In the genomic region with DNA sequence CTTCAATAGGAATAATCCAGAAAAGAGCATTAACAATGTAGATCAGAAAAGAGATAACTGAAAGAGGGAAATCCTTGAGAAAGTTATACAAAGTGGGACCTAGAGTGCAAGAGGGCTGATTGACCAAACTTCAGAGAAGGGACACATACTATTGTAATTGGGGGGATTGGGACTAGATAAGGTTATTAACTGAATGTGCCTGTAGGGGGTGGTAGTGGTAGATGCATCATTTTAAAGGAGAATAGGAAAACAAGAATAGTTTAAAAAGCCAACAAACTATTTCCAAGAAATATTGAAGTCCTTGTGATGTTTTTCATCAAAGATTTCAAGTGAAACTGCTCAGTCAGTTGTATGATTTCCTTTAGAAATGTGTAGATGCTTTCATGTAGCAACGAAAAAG, we compare ENCODE assay signal across 22 cellular contexts.
"Had no signal": no experiment of that assay in that cellular context is flagged by ENCODE, and none has a peak within 500 bp of the region (broad histone marks: within the 10 kb centered on the region; RNA-seq: fewer than 3 reads in every experiment).

No MANE protein-coding gene starts in this region.

- FAIRE-seq: keratinocyte, pancreas had no signal

- H3K9me3 ChIP-seq: gastrocnemius medialis, left lung, mucosa of descending colon, pancreas, suprapubic skin, upper lobe of left lung had no signal

- H3K36me3 ChIP-seq: brain microvascular endothelial cell, gastrocnemius medialis, heart right ventricle, left lung, pancreas, suprapubic skin, upper lobe of left lung had no signal

- H3K4me3 Mint-ChIP-seq: activated naive CD8-positive, alpha-beta T cell treated with anti-CD3 and anti-CD28 coated beads, Interleukin-2, amount 10 ng/mL, durations not matched to agents 7 days and 5 days; activated T-helper 1 cell treated with anti-CD3 and anti-CD28 coated beads, Interleukin-12 subunit alpha, Interleukin-12 subunit beta, Interleukin-2, Interleukin-4 antibody, amounts not matched to agents 30 ng/mL and 10 ng/mL and 1 ng/mL, durations not matched to agents 14 hours and 24 hours and 36 hours; naive thymus-derived CD4-positive, alpha-beta T cell; stimulated activated naive CD8-positive, alpha-beta T cell treated with anti-CD3 and anti-CD28 coated beads, Interleukin-15, Interleukin-2, amounts not matched to agents 100 ng/mL and 50 ng/mL, for 24 hours had no signal

- H3K4me3 ChIP-seq: gastrocnemius medialis, heart right ventricle, left lung, mucosa of descending colon, pancreas, suprapubic skin, upper lobe of left lung had no signal

- H3K27me3 ChIP-seq: brain microvascular endothelial cell, gastrocnemius medialis, heart right ventricle, left lung, pancreas, suprapubic skin, upper lobe of left lung had no signal

- H3K27me3 Mint-ChIP-seq: activated naive CD8-positive, alpha-beta T cell treated with anti-CD3 and anti-CD28 coated beads, Interleukin-2, amount 10 ng/mL, durations not matched to agents 7 days and 5 days; naive thymus-derived CD4-positive, alpha-beta T cell; stimulated activated naive CD8-positive, alpha-beta T cell treated with anti-CD3 and anti-CD28 coated beads, Interleukin-15, Interleukin-2, amounts not matched to agents 100 ng/mL and 50 ng/mL, for 24 hours had no signal

- DNase-seq: activated CD4-positive, alpha-beta T cell treated with anti-CD3 and anti-CD28 coated beads, Interleukin-2, amount 50 U/mL, for 1 hour; activated CD8-positive, alpha-beta memory T cell treated with anti-CD3 and anti-CD28 coated beads for 24 hours; activated naive CD4-positive, alpha-beta T cell; activated naive CD8-positive, alpha-beta T cell treated with anti-CD3 and anti-CD28 coated beads, Interleukin-2, amount 10 ng/mL, durations not matched to agents 7 days and 5 days; anterior cingulate cortex; brain microvascular endothelial cell; effector CD8-positive, alpha-beta T cell; gastrocnemius medialis; heart right ventricle; left lung; mammary epithelial cell; mucosa of descending colon; naive thymus-derived CD4-positive, alpha-beta T cell; pancreas; upper lobe of left lung had no signal

- H3K27ac Mint-ChIP-seq: activated naive CD8-positive, alpha-beta T cell treated with anti-CD3 and anti-CD28 coated beads, Interleukin-2, amount 10 ng/mL, durations not matched to agents 7 days and 5 days; activated T-helper 1 cell treated with anti-CD3 and anti-CD28 coated beads, Interleukin-12 subunit alpha, Interleukin-12 subunit beta, Interleukin-2, Interleukin-4 antibody, amounts not matched to agents 30 ng/mL and 10 ng/mL and 1 ng/mL, durations not matched to agents 14 hours and 24 hours and 36 hours; naive thymus-derived CD4-positive, alpha-beta T cell; stimulated activated naive CD8-positive, alpha-beta T cell treated with anti-CD3 and anti-CD28 coated beads, Interleukin-15, Interleukin-2, amounts not matched to agents 100 ng/mL and 50 ng/mL, for 24 hours had no signal

- H3K36me3 Mint-ChIP-seq: activated naive CD8-positive, alpha-beta T cell treated with anti-CD3 and anti-CD28 coated beads, Interleukin-2, amount 10 ng/mL, durations not matched to agents 7 days and 5 days; naive thymus-derived CD4-positive, alpha-beta T cell had no signal

- H3K9me3 Mint-ChIP-seq: stimulated activated naive CD8-positive, alpha-beta T cell treated with anti-CD3 and anti-CD28 coated beads, Interleukin-15, Interleukin-2, amounts not matched to agents 100 ng/mL and 50 ng/mL, for 24 hours had no signal

- H3K4me1 Mint-ChIP-seq: activated naive CD8-positive, alpha-beta T cell treated with anti-CD3 and anti-CD28 coated beads, Interleukin-2, amount 10 ng/mL, durations not matched to agents 7 days and 5 days had no signal

- H3K27ac ChIP-seq: brain microvascular endothelial cell, epithelial cell of prostate, gastrocnemius medialis, heart right ventricle, left lung, pancreas, suprapubic skin, upper lobe of left lung had no signal

- ATAC-seq: activated CD4-positive, CD25-positive, alpha-beta regulatory T cell treated with anti-CD3 and anti-CD28 coated beads, Interleukin-2, amount 50 U/mL, for 24 hours; gastrocnemius medialis; heart right ventricle; left lung; mucosa of descending colon; naive thymus-derived CD4-positive, alpha-beta T cell; pancreas; sciatic nerve had no signal

- H3K4me1 ChIP-seq: gastrocnemius medialis, heart right ventricle, left lung, pancreas, suprapubic skin, upper lobe of left lung had no signal
